Comparison of ENCODE assay signal across 10 cellular contexts in genomic region chr13:98141938-98142426, GRCh38. TPM values are rescaled to one million over a fixed set of nuclear protein-coding genes. Genes with fewer than 3 reads are reported as not detected.
DNase-seq lines count a peak whose midpoint lies in the region; ATAC-seq, FAIRE-seq and TF ChIP-seq lines count a peak whose summit lies in the region.
"Had no signal": no experiment of that assay in that cellular context is flagged by ENCODE, and none has a peak within 500 bp of the region (broad histone marks: within the 10 kb centered on the region; RNA-seq: fewer than 3 reads in every experiment).

No MANE protein-coding gene starts in this region.

- ATAC-seq in naive thymus-derived CD8-positive, alpha-beta T cell: no peak
- no peak for ATAC-seq in GM18519 (IDR thresholded peaks at IDR 0.05; ENCODE audit: low FRiP score, unreplicated experiment)
- no peak for ATAC-seq in GM18870 (IDR thresholded peaks at IDR 0.05; ENCODE audit: unreplicated experiment)

- intact Hi-C loops in endothelial cell of umbilical vein (cut with micrococcal nuclease): loop anchor here (2.0 to 5.0 kb wide), 5 partner anchors 105 to 531 kb away; no protein-coding TSS in a partner anchor

- H3K36me3 ChIP-seq in endothelial cell of umbilical vein (ENCODE audit: control insufficient read depth in 2 of 2, extremely low read depth in 1 of 2, insufficient read depth in 2 of 2, low read length in 2 of 2): no peaks in the 10 kb centered on the region

- H3K9me1 ChIP-seq in endothelial cell of umbilical vein (replicated peaks; ENCODE audit: control insufficient read depth, extremely low read depth, insufficient read depth, low read length): no peaks in the 10 kb centered on the region

- no peak for FAIRE-seq in endothelial cell of umbilical vein (lab: Jason Lieb, UNC)
- FAIRE-seq: A204.1 had no signal

- H3K4me3 Mint-ChIP-seq in naive thymus-derived CD8-positive, alpha-beta T cell: peak overlapping the region; percentile 18 to 72 (median 60)

- H3K4me2 ChIP-seq in endothelial cell of umbilical vein (ENCODE audit: insufficient read depth, low read length): peak overlapping the region; percentile 63

- TF ChIP-seq CTCF in endothelial cell of umbilical vein (IDR thresholded peaks at IDR 0.05; ENCODE audit: extremely low read depth in 1 of 2, insufficient read depth in 1 of 2, low read depth in 1 of 2, low read length in 2 of 2): no peak

- no peaks in the 10 kb centered on the region for H4K20me1 ChIP-seq in endothelial cell of umbilical vein (replicated peaks; ENCODE audit: control insufficient read depth, extremely low read depth, insufficient read depth, low read length)

- no peak overlapping the region for H3K9ac ChIP-seq in endothelial cell of umbilical vein (replicated peaks; ENCODE audit: extremely low read depth, insufficient read depth, low read length)

- BruUV-seq in endothelial cell of umbilical vein (replicated peaks; lab: Mats Ljungman, UMichigan): no TSS peak

- H3K4me1 Mint-ChIP-seq in naive thymus-derived CD8-positive, alpha-beta T cell: peaks cover 3 to 20% (median 13%) of the 10 kb centered on the region in 4 donors

- TF ChIP-seq POLR2A in endothelial cell of umbilical vein (IDR thresholded peaks at IDR 0.05; ENCODE audit: low read depth, low read length): no peak

- H2AFZ ChIP-seq in endothelial cell of umbilical vein (ENCODE audit: low read depth, low read length): peak overlapping the region; percentile 84

- H3K4me1 ChIP-seq in endothelial cell of umbilical vein (ENCODE audit: control insufficient read depth, extremely low read depth, insufficient read depth, low read length): peaks cover 12% of the 10 kb centered on the region

- H3K4me3 ChIP-seq in endothelial cell of umbilical vein (replicated peaks in 1 of 3; ENCODE audit: insufficient read depth in 1 of 3, low read depth in 1 of 3, low read length in 3 of 3): peak overlapping the region in 2 of 3 experiments; percentile 53 to 81

- dilution Hi-C loops in endothelial cell of umbilical vein (cut with MboI; ENCODE audit: extremely low pct_ligation_motif_present, low sequenced_read_pairs): no loop called here

- peaks cover 35 to 64% (median 50%) of the 10 kb centered on the region in 5 donors for H3K27me3 Mint-ChIP-seq in naive thymus-derived CD8-positive, alpha-beta T cell

- H3K79me2 ChIP-seq in endothelial cell of umbilical vein (ENCODE audit: control insufficient read depth, insufficient read depth, low read length): peaks cover 25% of the 10 kb centered on the region

- H3K27me3 ChIP-seq in endothelial cell of umbilical vein (ENCODE audit: control insufficient read depth in 2 of 2, insufficient read depth in 2 of 2, low read length in 2 of 2): peaks cover 8 to 9% of the 10 kb centered on the region in 2 experiments

- peak; percentile 50 for DNase-seq in DMS53 (lab: John Stamatoyannopoulos, UW)
- no peak for DNase-seq in DMS53 treated with DMSO at 0.1 percent for 48 hours (lab: John Stamatoyannopoulos, UW; ENCODE audit: unreplicated experiment)
- DNase-seq in NCI-H146 (lab: John Stamatoyannopoulos, UW): peak; percentile 78
- DNase-seq in endothelial cell of umbilical vein (ENCODE audit: low read depth, low spot score): no peak
- no peak for DNase-seq in naive thymus-derived CD8-positive, alpha-beta T cell
- DNase-seq in SHP77 treated with DMSO at 0.1 percent for 48 hours (lab: John Stamatoyannopoulos, UW): no peak

- H3K9me3 ChIP-seq in endothelial cell of umbilical vein (replicated peaks; ENCODE audit: control insufficient read depth, insufficient read depth, low read length): no peaks in the 10 kb centered on the region

- no peaks in the 10 kb centered on the region for H3K36me3 Mint-ChIP-seq in naive thymus-derived CD8-positive, alpha-beta T cell

- POLR2A ChIA-PET in endothelial cell of umbilical vein (lab: Charles Lee): no interaction called here
- POLR2A ChIA-PET in naive thymus-derived CD8-positive, alpha-beta T cell (lab: Charles Lee): no interaction called here

- no peak overlapping the region for H3K27ac ChIP-seq in endothelial cell of umbilical vein (ENCODE audit: insufficient read depth, low read depth, low read length)

- peaks cover 0 to 6% (median 0%) of the 10 kb centered on the region in 9 donors for H3K9me3 Mint-ChIP-seq in naive thymus-derived CD8-positive, alpha-beta T cell

- CTCF ChIA-PET in endothelial cell of umbilical vein (lab: Charles Lee): interaction anchor here (1.5 to 2.2 kb wide), 2 partner anchors 208 to 531 kb away, joined by 3 to 9 read pairs; no protein-coding TSS in a partner anchor

- H3K27ac Mint-ChIP-seq in naive thymus-derived CD8-positive, alpha-beta T cell: no peak overlapping the region

TF ChIP-seq in endothelial cell of umbilical vein, 7 proteins besides CTCF, POLR2A, EP300 and RAD21:
- TF ChIP-seq EZH2 (IDR thresholded peaks at IDR 0.05; ENCODE audit: borderline replicate concordance, low read depth, low read length, severe bottlenecking) (peak; percentile 53), MYC (IDR thresholded peaks at IDR 0.05; ENCODE audit: low read depth, low read length) (no peak)
TF ChIP-seq in endothelial cell of umbilical vein: peak in this region for 1.

RNA-seq across cellular contexts. Expression of gene FARP1, which starts 0.9 kb away (rescaled TPM):
- total RNA-seq in endothelial cell of umbilical vein: 73.5 and 77.7 TPM in 2 replicates
- 15.2 and 19.0 TPM in 2 replicates for polyA plus RNA-seq in endothelial cell of umbilical vein
- polyA plus RNA-seq in endothelial cell of umbilical vein (2011; cell fraction: cytosol; rRNA removed): 23.4 and 24.3 TPM in 2 replicates
- 70.9 and 74.8 TPM in 2 replicates for polyA plus RNA-seq in endothelial cell of umbilical vein (2011; cell fraction: nucleus; rRNA removed)
- 49.7 and 52.9 TPM in 2 replicates for polyA plus RNA-seq in endothelial cell of umbilical vein (2012)
- polyA minus RNA-seq in endothelial cell of umbilical vein: 54.3 and 62.3 TPM in 2 replicates
- polyA minus RNA-seq in endothelial cell of umbilical vein (2011; cell fraction: cytosol; rRNA and poly(A)+ RNA removed): not detected
- polyA minus RNA-seq in endothelial cell of umbilical vein (2011; cell fraction: nucleus; rRNA and poly(A)+ RNA removed): 103 and 148 TPM in 2 replicates
- total RNA-seq in naive thymus-derived CD8-positive, alpha-beta T cell: under 1 TPM; 0.25 to 0.55 TPM
- under 1 TPM; 0.03 to 0.22 (median 0.03) TPM for polyA plus RNA-seq in naive thymus-derived CD8-positive, alpha-beta T cell

RNA-seq across cellular contexts. Expression of gene RNF113B, which starts 35.1 kb away (rescaled TPM):
- not detected in 2 replicates for total RNA-seq in endothelial cell of umbilical vein
- not detected in 2 replicates for polyA plus RNA-seq in endothelial cell of umbilical vein
- polyA plus RNA-seq in endothelial cell of umbilical vein (2011; cell fraction: cytosol; rRNA removed): not detected in 2 replicates
- polyA plus RNA-seq in endothelial cell of umbilical vein (2011; cell fraction: nucleus; rRNA removed): not detected in 2 replicates
- polyA plus RNA-seq in endothelial cell of umbilical vein (2012): not detected in 2 replicates
- not detected in 2 replicates for polyA minus RNA-seq in endothelial cell of umbilical vein
- not detected for polyA minus RNA-seq in endothelial cell of umbilical vein (2011; cell fraction: cytosol; rRNA and poly(A)+ RNA removed)
- not detected in 2 replicates for polyA minus RNA-seq in endothelial cell of umbilical vein (2011; cell fraction: nucleus; rRNA and poly(A)+ RNA removed)
- total RNA-seq in naive thymus-derived CD8-positive, alpha-beta T cell: not detected
- polyA plus RNA-seq in naive thymus-derived CD8-positive, alpha-beta T cell: not detected
- total RNA-seq: T-helper 2 cell treated with Interferon-gamma antibody and Interleukin-4, amounts not matched to agents 100 ng/mL and 5 ng/mL, for 36 hours had no signal

Comparison
In these comparisons a context has a peak if more than half of its experiments do, and no peak if none do; other contexts are left out.
1. DNase-seq: peak in DMS53 (single experiment) and NCI-H146 (single experiment); none in DMS53 treated with DMSO at 0.1 percent for 48 hours (single experiment), endothelial cell of umbilical vein (single experiment), naive thymus-derived CD8-positive, alpha-beta T cell (0 of 10) and SHP77 treated with DMSO at 0.1 percent for 48 hours (single experiment).
2. RNA of gene FARP1, which starts 0.9 kb away (total RNA-seq): 73.5 to 77.7 TPM in endothelial cell of umbilical vein; 0.25 to 0.55 TPM in naive thymus-derived CD8-positive, alpha-beta T cell; every median in the first group is over 10 times any median in the second.